31 cellular contexts compared by ENCODE assay signal in genomic region chr2:80579756-80580155, GRCh38.
"Had no signal": no experiment of that assay in that cellular context is flagged by ENCODE, and none has a peak within 500 bp of the region (broad histone marks: within the 10 kb centered on the region; RNA-seq: fewer than 3 reads in every experiment).

No MANE protein-coding gene starts in this region.

- H3K9me3 ChIP-seq: esophagus muscularis mucosa, gastrocnemius medialis, heart left ventricle had no signal

- H3K4me3 Mint-ChIP-seq: activated CD4-positive, alpha-beta T cell treated with anti-CD3 and anti-CD28 coated beads, Interleukin-2, amount 10 ng/mL, durations not matched to agents 7 days and 5 days; activated CD8-positive, alpha-beta T cell treated with anti-CD3 and anti-CD28 coated beads for 36 hours; activated naive CD8-positive, alpha-beta T cell; activated T-cell treated with anti-CD3 and anti-CD28 coated beads, Interleukin-2, amount 50 U/mL, for 4 hours; activated T-helper 17 cell treated with anti-CD3 and anti-CD28 coated beads, Interleukin-2, amount 50 U/mL, for 72 hours; effector memory CD8-positive, alpha-beta T cell had no signal

- H3K4me1 Mint-ChIP-seq: activated CD4-positive, alpha-beta T cell treated with anti-CD3 and anti-CD28 coated beads, Interleukin-2, amount 10 ng/mL, durations not matched to agents 7 days and 5 days; activated T-helper 17 cell treated with anti-CD3 and anti-CD28 coated beads, Interleukin-2, amount 50 U/mL, for 72 hours had no signal

- H3K4me3 ChIP-seq: esophagus muscularis mucosa, gastrocnemius medialis, heart left ventricle had no signal

- H3K36me3 Mint-ChIP-seq: activated naive CD8-positive, alpha-beta T cell had no signal

- H3K9me3 Mint-ChIP-seq: activated CD4-positive, alpha-beta T cell treated with anti-CD3 and anti-CD28 coated beads, Interleukin-2, amount 10 ng/mL, durations not matched to agents 7 days and 5 days; activated T-cell treated with anti-CD3 and anti-CD28 coated beads, Interleukin-2, amount 50 U/mL, for 4 hours had no signal

- H3K27me3 Mint-ChIP-seq: activated CD4-positive, alpha-beta T cell treated with anti-CD3 and anti-CD28 coated beads, Interleukin-2, amount 10 ng/mL, durations not matched to agents 7 days and 5 days; activated CD8-positive, alpha-beta T cell treated with anti-CD3 and anti-CD28 coated beads for 36 hours; activated naive CD8-positive, alpha-beta T cell; activated T-helper 17 cell treated with anti-CD3 and anti-CD28 coated beads, Interleukin-2, amount 50 U/mL, for 72 hours; effector memory CD8-positive, alpha-beta T cell had no signal

- DNase-seq: activated CD4-positive, alpha-beta T cell treated with anti-CD3 and anti-CD28 coated beads for 1 hour; activated CD4-positive, alpha-beta T cell treated with anti-CD3 and anti-CD28 coated beads for 4 hours; activated CD4-positive, alpha-beta T cell treated with anti-CD3 and anti-CD28 coated beads, Interleukin-2, amount 10 ng/mL, durations not matched to agents 7 days and 5 days; activated CD4-positive, alpha-beta T cell treated with anti-CD3 and anti-CD28 coated beads, Interleukin-2, amount 50 U/mL, for 48 hours; activated CD8-positive, alpha-beta memory T cell treated with anti-CD3 and anti-CD28 coated beads for 24 hours; activated CD8-positive, alpha-beta T cell treated with anti-CD3 and anti-CD28 coated beads for 36 hours; activated effector memory CD4-positive, alpha-beta T cell treated with Interleukin-2 at 50 U/mL for 16 hours; activated gamma-delta T cell treated with Interleukin-2 at 50 U/mL for 16 hours; activated naive CD4-positive, alpha-beta T cell treated with anti-CD3 and anti-CD28 coated beads, Interleukin-2, amount 50 U/mL, for 16 hours; activated naive CD4-positive, alpha-beta T cell treated with Interleukin-2 at 50 U/mL for 16 hours; activated T-cell treated with anti-CD3 and anti-CD28 coated beads, Interleukin-2, amount 50 U/mL, for 4 hours; amniotic stem cell; anterior cingulate cortex; brain microvascular endothelial cell; caudate nucleus; cortex of kidney; dermis blood vessel endothelial cell; effector CD4-positive, alpha-beta T cell; effector memory CD8-positive, alpha-beta T cell; erythroblast; foreskin keratinocyte; gastrocnemius medialis; glutamatergic neuron; heart left ventricle; T-helper 2 cell had no signal

- ATAC-seq: activated CD8-positive, alpha-beta T cell treated with anti-CD3 and anti-CD28 coated beads for 36 hours; activated T-cell treated with anti-CD3 and anti-CD28 coated beads, Interleukin-2, amount 50 U/mL, for 4 hours; activated T-helper 17 cell treated with anti-CD3 and anti-CD28 coated beads, Interleukin-2, amount 50 U/mL, for 72 hours; effector memory CD8-positive, alpha-beta T cell; foreskin keratinocyte; gastrocnemius medialis; heart left ventricle had no signal

- H3K27ac ChIP-seq: brain microvascular endothelial cell, esophagus muscularis mucosa, foreskin keratinocyte, gastrocnemius medialis, heart left ventricle had no signal

- FAIRE-seq: astrocyte, bronchial epithelial cell, colon had no signal

- H3K27me3 ChIP-seq: brain microvascular endothelial cell, esophagus muscularis mucosa, foreskin keratinocyte, gastrocnemius medialis, heart left ventricle had no signal

- H3K36me3 ChIP-seq: brain microvascular endothelial cell, esophagus muscularis mucosa, gastrocnemius medialis, heart left ventricle had no signal

- H3K4me1 ChIP-seq: esophagus muscularis mucosa, foreskin keratinocyte, gastrocnemius medialis, heart left ventricle had no signal

- H3K27ac Mint-ChIP-seq: activated CD4-positive, alpha-beta T cell treated with anti-CD3 and anti-CD28 coated beads, Interleukin-2, amount 10 ng/mL, durations not matched to agents 7 days and 5 days; activated CD8-positive, alpha-beta T cell treated with anti-CD3 and anti-CD28 coated beads for 36 hours; activated naive CD8-positive, alpha-beta T cell; activated T-helper 17 cell treated with anti-CD3 and anti-CD28 coated beads, Interleukin-2, amount 50 U/mL, for 72 hours; effector memory CD8-positive, alpha-beta T cell had no signal
